ENCODE assay signal across 14 cellular contexts in the genomic region with DNA sequence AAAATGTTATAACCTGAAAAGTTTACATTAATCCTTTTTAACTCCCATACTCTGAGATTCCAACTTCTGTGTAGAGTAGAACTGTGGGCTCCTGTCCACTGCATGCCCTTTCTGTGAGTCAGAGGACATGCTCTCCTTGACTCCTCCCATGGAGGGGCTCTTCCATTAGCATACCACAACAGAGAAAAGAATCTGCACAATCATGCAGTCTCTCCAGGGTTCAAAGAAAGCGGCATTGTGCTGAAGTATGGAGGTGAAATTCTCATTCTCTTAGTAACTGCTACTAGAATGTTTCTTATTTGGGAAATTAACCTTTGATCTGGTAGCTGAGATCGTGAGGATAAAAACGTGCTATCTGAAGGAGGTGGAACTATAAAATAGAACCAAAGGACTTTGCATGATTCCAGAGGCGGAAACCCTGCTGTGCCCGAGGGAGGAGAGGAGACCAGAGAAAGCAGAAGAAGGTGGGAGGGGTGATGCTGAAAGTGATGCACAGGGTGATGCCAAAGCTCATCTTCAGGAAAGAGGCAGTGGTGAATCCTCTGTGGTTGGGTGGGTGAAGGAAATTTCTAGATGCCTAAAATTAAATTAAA.
DNase-seq lines count a peak whose midpoint lies in the region; ATAC-seq and TF ChIP-seq lines count a peak whose summit lies in the region.
"Had no signal": no experiment of that assay in that cellular context is flagged by ENCODE, and none has a peak within 500 bp of the region (broad histone marks: within the 10 kb centered on the region; RNA-seq: fewer than 3 reads in every experiment).

No MANE protein-coding gene starts in this region.

- H3K4me3 ChIP-seq in HUES48 (ENCODE audit: low read depth, low read length) (peak overlapping the region; percentile 27; the same call in 1 of the 2 replicates), choroid plexus epithelial cell (ENCODE audit: low read depth, low read length) (no peak overlapping the region), mesodermal cell (ENCODE audit: extremely low read depth, insufficient read depth, low read length, poor library complexity, severe bottlenecking) (peak overlapping the region; percentile 11), mucosa of descending colon (no peak overlapping the region)
- H3K4me3 ChIP-seq: dorsolateral prefrontal cortex had no signal

- peaks cover 4% of the 10 kb centered on the region; the same call in 1 of the 2 replicates for H3K9me3 ChIP-seq in HUES48 (ENCODE audit: control insufficient read depth, insufficient read depth, low read length)
- H3K9me3 ChIP-seq in mesodermal cell (ENCODE audit: control insufficient read depth, low read length) = peaks cover 15% of the 10 kb centered on the region
- H3K9me3 ChIP-seq in mucosa of descending colon = no peaks in the 10 kb centered on the region

- H3K27me3 ChIP-seq in HUES48 (ENCODE audit: control insufficient read depth, insufficient read depth, low read length) = no peaks in the 10 kb centered on the region

- H3K4me1 ChIP-seq in HUES48 (ENCODE audit: control insufficient read depth, insufficient read depth, low read length) (peaks cover 29% of the 10 kb centered on the region), mesodermal cell (ENCODE audit: control insufficient read depth, insufficient read depth, low read length, poor library complexity, severe bottlenecking) (peaks cover 27% of the 10 kb centered on the region), mucosa of descending colon (ENCODE audit: low read depth) (no peaks in the 10 kb centered on the region)

- ATAC-seq in GM21717 (IDR thresholded peaks at IDR 0.05; ENCODE audit: unreplicated experiment) (no peak), mucosa of descending colon (no peak)
- ATAC-seq: stimulated activated effector memory CD8-positive, alpha-beta T cell treated with anti-CD3 and anti-CD28 coated beads, Interleukin-12 subunit alpha, Interleukin-12 subunit beta, amount 100 ng/mL, for 72 hours had no signal

- no peaks in the 10 kb centered on the region for H3K36me3 ChIP-seq in HUES48 (ENCODE audit: control insufficient read depth, insufficient read depth, low read length)
- no peaks in the 10 kb centered on the region for H3K36me3 ChIP-seq in mesodermal cell (ENCODE audit: control insufficient read depth, insufficient read depth, low read length)
- H3K36me3 ChIP-seq in mucosa of descending colon (ENCODE audit: low read depth) = no peaks in the 10 kb centered on the region

- TF ChIP-seq CTCF in choroid plexus epithelial cell (conservative IDR thresholded peaks at IDR 0.05; ENCODE audit: low read depth, low read length) = no peak
- no peak for TF ChIP-seq CTCF in mucosa of descending colon (IDR thresholded peaks at IDR 0.05)

- WGBS in mesodermal cell (ENCODE audit: insufficient coverage in 2 of 2), 2 experiments = 7 to 16% methylated on average over 4 of the region's 5 CpGs

- intact Hi-C loops in mucosa of descending colon (cut with DNase I, micrococcal nuclease) = no loop called here

- peak; percentile 68 for DNase-seq in AG20443 (ENCODE audit: low spot score)
- DNase-seq in choroid plexus epithelial cell (ENCODE audit: low read depth) = peak; percentile 12
- DNase-seq in effector CD4-positive, alpha-beta T cell = no peak
- DNase-seq in hepatic stellate cell (ENCODE audit: low spot score) = no peak
- DNase-seq in mucosa of descending colon = no peak
- DNase-seq: activated CD4-positive, CD25-positive, alpha-beta regulatory T cell treated with anti-CD3 and anti-CD28 coated beads, Interleukin-2, amount 50 U/mL, for 72 hours; activated T-cell treated with anti-CD3 and anti-CD28 coated beads for 4 hours; Kasumi-1; NCI-H1930 had no signal

- H3K27ac ChIP-seq in HUES48 (ENCODE audit: low read depth, low read length) (peak overlapping the region; percentile 95), mesodermal cell (ENCODE audit: low read depth, low read length, severe bottlenecking) (peak overlapping the region; percentile 96)
- H3K27ac ChIP-seq: dorsolateral prefrontal cortex had no signal

- peak overlapping the region; percentile 15; the same call in 1 of the 2 replicates for H3K9ac ChIP-seq in HUES48 (ENCODE audit: low read depth, low read length)

Comparison
In these comparisons a context has a peak if more than half of its experiments do, and no peak if none do; other contexts are left out.
1. DNase-seq: peak in AG20443 (single experiment) and choroid plexus epithelial cell (single experiment); none in effector CD4-positive, alpha-beta T cell (single experiment), hepatic stellate cell (single experiment) and mucosa of descending colon (0 of 3).
2. H3K4me3 ChIP-seq: peak in HUES48 (single experiment) and mesodermal cell (single experiment); none in choroid plexus epithelial cell (single experiment) and mucosa of descending colon (single experiment).